12 cellular contexts compared by ENCODE assay signal in the genomic region with DNA sequence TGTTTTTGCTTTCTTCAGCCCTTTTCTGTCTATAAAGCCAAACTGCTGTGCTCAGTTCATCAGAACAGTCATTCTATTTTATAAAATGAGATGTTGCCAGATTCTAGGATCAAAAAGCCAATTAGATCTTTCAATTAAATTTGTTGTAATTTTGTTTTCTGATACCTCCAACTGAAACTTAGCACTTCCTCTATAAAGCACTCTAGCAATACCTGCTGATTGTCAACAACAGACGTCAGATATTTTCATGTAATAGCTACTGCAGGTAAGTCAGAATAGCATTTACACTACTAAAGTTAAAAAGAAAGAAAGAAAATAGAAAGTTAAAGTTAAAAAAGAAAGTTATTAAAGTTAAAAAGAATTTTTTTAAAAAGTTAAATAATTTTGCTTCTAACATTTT.
"Had no signal": no experiment of that assay in that cellular context is flagged by ENCODE, and none has a peak within 500 bp of the region (broad histone marks: within the 10 kb centered on the region; RNA-seq: fewer than 3 reads in every experiment).

No MANE protein-coding gene starts in this region.

- H3K27me3 ChIP-seq: tibial artery had no signal

- H3K27ac ChIP-seq: tibial artery had no signal

- H3K4me3 Mint-ChIP-seq: activated CD4-positive, alpha-beta T cell treated with anti-CD3 and anti-CD28 coated beads, Interleukin-2, amount 10 ng/mL, durations not matched to agents 24 days and 14 days; activated naive CD4-positive, alpha-beta T cell treated with anti-CD3 and anti-CD28 coated beads, Interleukin-2, amount 10 ng/mL, durations not matched to agents 7 days and 5 days; brain; central memory CD8-positive, alpha-beta T cell had no signal

- H3K36me3 ChIP-seq: tibial artery had no signal

- H3K4me3 ChIP-seq: tibial artery had no signal

- H3K27ac Mint-ChIP-seq: activated CD4-positive, alpha-beta T cell treated with anti-CD3 and anti-CD28 coated beads, Interleukin-2, amount 10 ng/mL, durations not matched to agents 24 days and 14 days; activated naive CD4-positive, alpha-beta T cell treated with anti-CD3 and anti-CD28 coated beads, Interleukin-2, amount 10 ng/mL, durations not matched to agents 7 days and 5 days; activated T-helper 2 cell treated with anti-CD3 and anti-CD28 coated beads, Interferon-gamma antibody, Interleukin-2, Interleukin-4, amounts not matched to agents 10 μg/mL and 5 μg/mL and 100 μg/mL, durations not matched to agents 14 hours and 24 hours and 36 hours; brain had no signal

- ATAC-seq: left ventricle myocardium superior had no signal

- FAIRE-seq: keratinocyte had no signal

- H3K27me3 Mint-ChIP-seq: activated CD4-positive, alpha-beta T cell treated with anti-CD3 and anti-CD28 coated beads, Interleukin-2, amount 10 ng/mL, durations not matched to agents 24 days and 14 days; activated naive CD4-positive, alpha-beta T cell treated with anti-CD3 and anti-CD28 coated beads, Interleukin-2, amount 10 ng/mL, durations not matched to agents 7 days and 5 days; central memory CD8-positive, alpha-beta T cell had no signal

- DNase-seq: activated CD4-positive, alpha-beta T cell treated with anti-CD3 and anti-CD28 coated beads, Interleukin-2, amount 10 ng/mL, durations not matched to agents 24 days and 14 days; activated naive CD4-positive, alpha-beta T cell treated with anti-CD3 and anti-CD28 coated beads, Interleukin-2, amount 10 ng/mL, durations not matched to agents 7 days and 5 days; dermis blood vessel endothelial cell; erythroblast; glutamatergic neuron; left ventricle myocardium superior; stimulated activated CD4-positive, alpha-beta T cell treated with anti-CD3 and anti-CD28 coated beads, Interleukin-4, amount 100 ng/mL, for 24 hours; tibial artery had no signal
